ENCODE assay signal across 8 cellular contexts in genomic region chr5:34008721-34009120, GRCh38. TPM values are rescaled to one million over a fixed set of nuclear protein-coding genes. Genes with fewer than 3 reads are reported as not detected.
DNase-seq lines count a peak whose midpoint lies in the region; ATAC-seq and TF ChIP-seq lines count a peak whose summit lies in the region.

No MANE protein-coding gene starts in this region.

- H3K4me3 Mint-ChIP-seq in activated T-cell treated with anti-CD3 and anti-CD28 coated beads, Interleukin-2, amount 50 U/mL, for 72 hours: peak overlapping the region; percentile 87 to 93
- peak overlapping the region; percentile 95 for H3K4me3 Mint-ChIP-seq in activated B cell treated with CpG ODN at 0.5 μM for 24 hours

- peak overlapping the region; percentile 84 for H3K27ac ChIP-seq in stomach smooth muscle (ENCODE audit: low read length)

- ATAC-seq in activated T-cell treated with anti-CD3 and anti-CD28 coated beads, Interleukin-2, amount 50 U/mL, for 72 hours (replicated peaks in 1 of 2): no peak
- no peak for ATAC-seq in activated B cell treated with CpG ODN at 0.5 μM for 24 hours (ENCODE audit: low read depth)
- no peak for ATAC-seq in HG03457 (IDR thresholded peaks at IDR 0.05; ENCODE audit: unreplicated experiment)
- ATAC-seq in GM21526 (IDR thresholded peaks at IDR 0.05; ENCODE audit: low FRiP score, unreplicated experiment): no peak

- H3K9me3 ChIP-seq in iPS-15b (ENCODE audit: control insufficient read depth, insufficient read depth, low read length) (no peaks in the 10 kb centered on the region), stomach smooth muscle (ENCODE audit: control insufficient read depth in 2 of 2, low read length in 2 of 2) (no peaks in the 10 kb centered on the region)

- intact Hi-C loops in activated B cell treated with CpG ODN at 0.5 μM for 24 hours (cut with micrococcal nuclease): loop anchor here (1.0 to 5.0 kb wide), 2 partner anchors 568 to 1421 kb away; partner anchors contain the start of genes SUB1 and TARS1

- peaks cover 5 to 9% of the 10 kb centered on the region in 2 donors for H3K36me3 Mint-ChIP-seq in activated T-cell treated with anti-CD3 and anti-CD28 coated beads, Interleukin-2, amount 50 U/mL, for 72 hours (ENCODE audit: insufficient read depth in 2 of 2)
- H3K36me3 Mint-ChIP-seq in activated B cell treated with CpG ODN at 0.5 μM for 24 hours (ENCODE audit: low read depth): peaks cover 17% of the 10 kb centered on the region

- POLR2A ChIA-PET in activated B cell treated with CpG ODN at 0.5 μM for 24 hours (lab: Charles Lee): interaction anchor here (1.4 to 1.5 kb wide), 4 partner anchors 568 to 921 kb away, joined by 3 to 11 read pairs (median 6); partner anchors contain the start of genes BRIX1, DNAJC21, RAD1 and TARS1

- H3K4me1 Mint-ChIP-seq in activated T-cell treated with anti-CD3 and anti-CD28 coated beads, Interleukin-2, amount 50 U/mL, for 72 hours (ENCODE audit: low read depth): peaks cover 40% of the 10 kb centered on the region
- peaks cover 23% of the 10 kb centered on the region for H3K4me1 Mint-ChIP-seq in activated B cell treated with CpG ODN at 0.5 μM for 24 hours

- CTCF ChIA-PET in activated B cell treated with CpG ODN at 0.5 μM for 24 hours (lab: Charles Lee): no interaction called here

- DNase-seq in activated T-cell treated with anti-CD3 and anti-CD28 coated beads, Interleukin-2, amount 50 U/mL, for 72 hours: no peak
- no peak for DNase-seq in activated T-cell treated with anti-CD3 and anti-CD28 coated beads for 4 hours
- DNase-seq in activated B cell treated with CpG ODN at 0.5 μM for 24 hours: no peak
- DNase-seq in NCI-H146 (lab: John Stamatoyannopoulos, UW): no peak

- H3K9me3 Mint-ChIP-seq in activated T-cell treated with anti-CD3 and anti-CD28 coated beads, Interleukin-2, amount 50 U/mL, for 72 hours: peaks cover 0 to 4% of the 10 kb centered on the region in 2 donors
- H3K9me3 Mint-ChIP-seq in activated B cell treated with CpG ODN at 0.5 μM for 24 hours: peaks cover 1% of the 10 kb centered on the region

- peaks cover 4% of the 10 kb centered on the region for H3K27me3 Mint-ChIP-seq in activated T-cell treated with anti-CD3 and anti-CD28 coated beads, Interleukin-2, amount 50 U/mL, for 72 hours (ENCODE audit: low read depth)
- H3K27me3 Mint-ChIP-seq in activated B cell treated with CpG ODN at 0.5 μM for 24 hours: no peaks in the 10 kb centered on the region

- H3K36me3 ChIP-seq in iPS-15b (ENCODE audit: control insufficient read depth, insufficient read depth, low read length): no peaks in the 10 kb centered on the region
- H3K36me3 ChIP-seq in stomach smooth muscle (ENCODE audit: control insufficient read depth in 2 of 2, insufficient read depth in 2 of 2, low read length in 2 of 2): peaks cover 3 to 4% of the 10 kb centered on the region in 2 donors

- H3K4me3 ChIP-seq in iPS-15b (ENCODE audit: low read depth, low read length) (peak overlapping the region; percentile 74), stomach smooth muscle (ENCODE audit: low read length in 2 of 2) (peak overlapping the region; percentile 82 to 97)

- peaks cover 3% of the 10 kb centered on the region for H3K4me1 ChIP-seq in iPS-15b (ENCODE audit: control insufficient read depth, insufficient read depth, low read length)
- H3K4me1 ChIP-seq in stomach smooth muscle (ENCODE audit: control insufficient read depth, insufficient read depth, low read length): peaks cover 6% of the 10 kb centered on the region

- H3K27ac Mint-ChIP-seq in activated T-cell treated with anti-CD3 and anti-CD28 coated beads, Interleukin-2, amount 50 U/mL, for 72 hours: peak overlapping the region; percentile 95
- peak overlapping the region; percentile 91 for H3K27ac Mint-ChIP-seq in activated B cell treated with CpG ODN at 0.5 μM for 24 hours

- TF ChIP-seq CTCF in activated B cell treated with CpG ODN at 0.5 μM for 24 hours (IDR thresholded peaks at IDR 0.05): no peak

- peak overlapping the region; percentile 63 for H3K9ac ChIP-seq in iPS-15b (ENCODE audit: low read depth, low read length)
- H3K9ac ChIP-seq in stomach smooth muscle (ENCODE audit: low read length in 2 of 2): peak overlapping the region; percentile 84 to 88

- H3K27me3 ChIP-seq in iPS-15b (ENCODE audit: control insufficient read depth, insufficient read depth, low read length) (no peaks in the 10 kb centered on the region), stomach smooth muscle (ENCODE audit: control insufficient read depth in 1 of 2, insufficient read depth in 2 of 2, low read length in 2 of 2) (no peaks in the 10 kb centered on the region)

RNA-seq across cellular contexts. Expression of gene AMACR, which starts 0.9 kb away (rescaled TPM):
- total RNA-seq in activated T-cell treated with anti-CD3 and anti-CD28 coated beads, Interleukin-2, amount 50 U/mL, for 72 hours: 1 to 10 TPM; 5.5 to 6.7 TPM
- 6.0 and 6.5 TPM in 2 replicates for total RNA-seq in activated B cell treated with CpG ODN at 0.5 μM for 24 hours

RNA-seq across cellular contexts. Expression of gene SLC45A2, which starts 24.2 kb away (rescaled TPM):
- not detected for total RNA-seq in activated T-cell treated with anti-CD3 and anti-CD28 coated beads, Interleukin-2, amount 50 U/mL, for 72 hours
- not detected in 2 replicates for total RNA-seq in activated B cell treated with CpG ODN at 0.5 μM for 24 hours

RNA-seq across cellular contexts. Expression of gene C1QTNF3, which starts 34.3 kb away (rescaled TPM):
- total RNA-seq in activated T-cell treated with anti-CD3 and anti-CD28 coated beads, Interleukin-2, amount 50 U/mL, for 72 hours: 1 to 10 TPM; 2.8 to 5.1 TPM
- 4.9 and 7.7 TPM in 2 replicates for total RNA-seq in activated B cell treated with CpG ODN at 0.5 μM for 24 hours
